In genomic region chr12:1915082-1915968, GRCh38 we compare ENCODE assay signal across 11 cellular contexts. TPM values are rescaled to one million over a fixed set of nuclear protein-coding genes. Genes with fewer than 3 reads are reported as not detected.
DNase-seq lines count a peak whose midpoint lies in the region; ATAC-seq lines count a peak whose summit lies in the region.
"Had no signal": no experiment of that assay in that cellular context is flagged by ENCODE, and none has a peak within 500 bp of the region (broad histone marks: within the 10 kb centered on the region; RNA-seq: fewer than 3 reads in every experiment).

No MANE protein-coding gene starts in this region.

- no peak overlapping the region for H3K4me3 ChIP-seq in CD4-positive, CD25-positive, alpha-beta regulatory T cell (ENCODE audit: low read depth, low read length)
- H3K4me3 ChIP-seq: cardiac muscle cell had no signal

- peak; percentile 84 to 93 for ATAC-seq in CD4-positive, CD25-positive, alpha-beta regulatory T cell (ENCODE audit: low read depth in 2 of 2)
- peak; percentile 91 to 96 for ATAC-seq in naive thymus-derived CD8-positive, alpha-beta T cell
- ATAC-seq in GM18858 (IDR thresholded peaks at IDR 0.05; ENCODE audit: unreplicated experiment), result no peak

- H3K9me3 ChIP-seq in CD4-positive, CD25-positive, alpha-beta regulatory T cell (ENCODE audit: control insufficient read depth in 2 of 2, low read length in 2 of 2), result no peaks in the 10 kb centered on the region
- H3K9me3 ChIP-seq in KOPT-K1 (ENCODE audit: insufficient read depth, low read length, poor library complexity, severe bottlenecking), result no peaks in the 10 kb centered on the region

- intact Hi-C loops in activated T-helper 2 cell treated with anti-CD3 and anti-CD28 coated beads, Interferon-gamma antibody, Interleukin-2, Interleukin-4, amounts not matched to agents 10 μg/mL and 5 μg/mL and 100 μg/mL, durations not matched to agents 14 hours and 24 hours and 36 hours (cut with micrococcal nuclease), result no loop called here

- H3K36me3 ChIP-seq in CD4-positive, CD25-positive, alpha-beta regulatory T cell (ENCODE audit: control insufficient read depth, insufficient read depth, low read length), result no peaks in the 10 kb centered on the region
- H3K36me3 ChIP-seq in KOPT-K1 (ENCODE audit: insufficient read depth, low read length), result no peaks in the 10 kb centered on the region
- H3K36me3 ChIP-seq: cardiac muscle cell had no signal

- no peak overlapping the region for H3K27ac ChIP-seq in CD4-positive, CD25-positive, alpha-beta regulatory T cell (ENCODE audit: insufficient read depth, low read length, poor library complexity, severe bottlenecking)
- H3K27ac ChIP-seq in KOPT-K1 (ENCODE audit: low read depth, low read length, poor library complexity, severe bottlenecking), result peak overlapping the region; percentile 53
- H3K27ac ChIP-seq: cardiac muscle cell had no signal

- no peaks in the 10 kb centered on the region for H3K27me3 Mint-ChIP-seq in CD4-positive, CD25-positive, alpha-beta regulatory T cell
- peaks cover 8% of the 10 kb centered on the region for H3K27me3 Mint-ChIP-seq in activated T-helper 2 cell treated with anti-CD3 and anti-CD28 coated beads, Interferon-gamma antibody, Interleukin-2, Interleukin-4, amounts not matched to agents 10 μg/mL and 5 μg/mL and 100 μg/mL, durations not matched to agents 14 hours and 24 hours and 36 hours (ENCODE audit: low read depth)
- peaks cover 2 to 9% (median 4%) of the 10 kb centered on the region in 5 donors for H3K27me3 Mint-ChIP-seq in naive thymus-derived CD8-positive, alpha-beta T cell

- POLR2A ChIA-PET in naive thymus-derived CD8-positive, alpha-beta T cell (lab: Charles Lee), result interaction anchor here (1.5 to 2.2 kb wide), 4 partner anchors 10 to 253 kb away, joined by 5 to 19 read pairs (median 7); no protein-coding TSS in a partner anchor

- H3K36me3 Mint-ChIP-seq in CD4-positive, CD25-positive, alpha-beta regulatory T cell, result peaks cover 7% of the 10 kb centered on the region
- H3K36me3 Mint-ChIP-seq in activated T-helper 2 cell treated with anti-CD3 and anti-CD28 coated beads, Interferon-gamma antibody, Interleukin-2, Interleukin-4, amounts not matched to agents 10 μg/mL and 5 μg/mL and 100 μg/mL, durations not matched to agents 14 hours and 24 hours and 36 hours (ENCODE audit: low read depth), result no peaks in the 10 kb centered on the region
- peaks cover 0 to 2% (median under 1%) of the 10 kb centered on the region in 3 donors for H3K36me3 Mint-ChIP-seq in naive thymus-derived CD8-positive, alpha-beta T cell

- H3K9me3 Mint-ChIP-seq in CD4-positive, CD25-positive, alpha-beta regulatory T cell, result no peaks in the 10 kb centered on the region
- no peaks in the 10 kb centered on the region for H3K9me3 Mint-ChIP-seq in activated T-helper 2 cell treated with anti-CD3 and anti-CD28 coated beads, Interferon-gamma antibody, Interleukin-2, Interleukin-4, amounts not matched to agents 10 μg/mL and 5 μg/mL and 100 μg/mL, durations not matched to agents 14 hours and 24 hours and 36 hours
- H3K9me3 Mint-ChIP-seq in naive thymus-derived CD8-positive, alpha-beta T cell, result peaks cover 0 to 2% (median 0%) of the 10 kb centered on the region in 9 donors

- peak overlapping the region in 3 of 4 donors; percentile 24 to 79 (median 65) for H3K4me3 Mint-ChIP-seq in CD4-positive, CD25-positive, alpha-beta regulatory T cell
- peak overlapping the region; percentile 31 for H3K4me3 Mint-ChIP-seq in activated T-helper 2 cell treated with anti-CD3 and anti-CD28 coated beads, Interferon-gamma antibody, Interleukin-2, Interleukin-4, amounts not matched to agents 10 μg/mL and 5 μg/mL and 100 μg/mL, durations not matched to agents 14 hours and 24 hours and 36 hours (ENCODE audit: low read depth)
- peak overlapping the region; percentile 34 to 88 (median 67) for H3K4me3 Mint-ChIP-seq in naive thymus-derived CD8-positive, alpha-beta T cell

- H3K4me1 Mint-ChIP-seq in CD4-positive, CD25-positive, alpha-beta regulatory T cell, result peaks cover 0 to 32% (median 14%) of the 10 kb centered on the region in 4 donors
- peaks cover 16% of the 10 kb centered on the region for H3K4me1 Mint-ChIP-seq in activated T-helper 2 cell treated with anti-CD3 and anti-CD28 coated beads, Interferon-gamma antibody, Interleukin-2, Interleukin-4, amounts not matched to agents 10 μg/mL and 5 μg/mL and 100 μg/mL, durations not matched to agents 14 hours and 24 hours and 36 hours (ENCODE audit: low read depth)
- peaks cover 12 to 33% (median 24%) of the 10 kb centered on the region in 4 donors for H3K4me1 Mint-ChIP-seq in naive thymus-derived CD8-positive, alpha-beta T cell

- H3K4me1 ChIP-seq in CD4-positive, CD25-positive, alpha-beta regulatory T cell (ENCODE audit: control insufficient read depth, insufficient read depth, low read length, poor library complexity, severe bottlenecking), result peaks cover 20% of the 10 kb centered on the region

- H3K27ac Mint-ChIP-seq in CD4-positive, CD25-positive, alpha-beta regulatory T cell, result peak overlapping the region; percentile 72 to 90 (median 79)
- peak overlapping the region; percentile 74 for H3K27ac Mint-ChIP-seq in activated T-helper 2 cell treated with anti-CD3 and anti-CD28 coated beads, Interferon-gamma antibody, Interleukin-2, Interleukin-4, amounts not matched to agents 10 μg/mL and 5 μg/mL and 100 μg/mL, durations not matched to agents 14 hours and 24 hours and 36 hours
- H3K27ac Mint-ChIP-seq in naive thymus-derived CD8-positive, alpha-beta T cell, result peak overlapping the region; percentile 5 to 97 (median 72)

- DNase-seq in CD4-positive, CD25-positive, alpha-beta regulatory T cell, result peak in 2 of 3 donors; percentile 45 to 86
- DNase-seq in activated T-helper 2 cell treated with anti-CD3 and anti-CD28 coated beads, Interferon-gamma antibody, Interleukin-2, Interleukin-4, amounts not matched to agents 10 μg/mL and 5 μg/mL and 100 μg/mL, durations not matched to agents 14 hours and 24 hours and 36 hours (ENCODE audit: low spot score), result peak; percentile 43
- peak in 7 of 10 donors; percentile 26 to 72 (median 48) for DNase-seq in naive thymus-derived CD8-positive, alpha-beta T cell
- DNase-seq in NCI-H526 (lab: John Stamatoyannopoulos, UW), result no peak
- no peak for DNase-seq in NCI-H1436 (lab: John Stamatoyannopoulos, UW)
- DNase-seq in A172 (ENCODE audit: low spot score), result no peak

- no peaks in the 10 kb centered on the region for H3K27me3 ChIP-seq in CD4-positive, CD25-positive, alpha-beta regulatory T cell (ENCODE audit: control insufficient read depth, insufficient read depth, low read length)
- H3K27me3 ChIP-seq: cardiac muscle cell had no signal

RNA-seq across cellular contexts. Expression of gene CACNA2D4, which starts 3.1 kb away (rescaled TPM):
- total RNA-seq in CD4-positive, CD25-positive, alpha-beta regulatory T cell, result 7.1 TPM
- polyA plus RNA-seq in CD4-positive, CD25-positive, alpha-beta regulatory T cell, result 10 to 100 TPM in 1 of 4 donors, 1 to 10 TPM in 3; 2.9 to 10.4 (median 5.6) TPM
- 6.2 and 10.0 TPM in 2 replicates for total RNA-seq in activated T-helper 2 cell treated with anti-CD3 and anti-CD28 coated beads, Interferon-gamma antibody, Interleukin-2, Interleukin-4, amounts not matched to agents 10 μg/mL and 5 μg/mL and 100 μg/mL, durations not matched to agents 14 hours and 24 hours and 36 hours
- 10 to 100 TPM; 10.1 to 11.5 TPM for total RNA-seq in naive thymus-derived CD8-positive, alpha-beta T cell
- 1 to 10 TPM; 2.1 to 5.0 (median 3.1) TPM for polyA plus RNA-seq in naive thymus-derived CD8-positive, alpha-beta T cell
- not detected in 2 replicates for total RNA-seq in A172 (2014; rRNA removed; shearing (Covaris generic))
- total RNA-seq: SK-MEL-5, temporal lobe had no signal

Comparison
In these comparisons a context has a peak if more than half of its experiments do, and no peak if none do; other contexts are left out.
1. DNase-seq: peak in CD4-positive, CD25-positive, alpha-beta regulatory T cell (2 of 3), activated T-helper 2 cell treated with anti-CD3 and anti-CD28 coated beads, Interferon-gamma antibody, Interleukin-2, Interleukin-4, amounts not matched to agents 10 μg/mL and 5 μg/mL and 100 μg/mL, durations not matched to agents 14 hours and 24 hours and 36 hours (single experiment) and naive thymus-derived CD8-positive, alpha-beta T cell (7 of 10); none in NCI-H526 (0 of 2), NCI-H1436 (single experiment) and A172 (single experiment).
2. Peak in every context shown above with its lines, with median percentiles within 50 percentile points of each other: H3K27ac Mint-ChIP-seq and H3K4me3 Mint-ChIP-seq.